ENCODE assay signal across 16 cellular contexts in genomic region chr2:45261746-45262145, GRCh38.
"Had no signal": no experiment of that assay in that cellular context is flagged by ENCODE, and none has a peak within 500 bp of the region (broad histone marks: within the 10 kb centered on the region; RNA-seq: fewer than 3 reads in every experiment).

No MANE protein-coding gene starts in this region.

- H3K4me1 ChIP-seq: adrenal gland, upper lobe of right lung had no signal

- DNase-seq: activated CD4-positive, alpha-beta memory T cell treated with anti-CD3 and anti-CD28 coated beads, Interleukin-2, amount 10 ng/mL, durations not matched to agents 7 days and 5 days; activated CD4-positive, alpha-beta T cell treated with anti-CD3 and anti-CD28 coated beads for 4 hours; activated T-cell treated with anti-CD3 and anti-CD28 coated beads, Interleukin-2, amount 50 U/mL, for 24 hours; adrenal gland; hippocampal formation; kidney; left ventricle myocardium superior; mesenchymal stem cell; small intestine; stimulated activated naive CD8-positive, alpha-beta T cell treated with anti-CD3 and anti-CD28 coated beads, Interleukin-15, amount 100 ng/mL, for 72 hours; upper lobe of right lung had no signal

- H3K27ac Mint-ChIP-seq: activated CD4-positive, alpha-beta memory T cell treated with anti-CD3 and anti-CD28 coated beads, Interleukin-2, amount 10 ng/mL, durations not matched to agents 7 days and 5 days; activated naive CD4-positive, alpha-beta T cell treated with anti-CD3 and anti-CD28 coated beads, Interleukin-2, amount 50 U/mL, for 24 hours; activated T-cell treated with anti-CD3 and anti-CD28 coated beads, Interleukin-2, amount 50 U/mL, for 24 hours; natural killer cell treated with Interleukin-12 subunit alpha and Interleukin-12 subunit beta and Interleukin-15 and Interleukin-18, amount 100 ng/mL, for 72 hours; WTC11 had no signal

- H3K4me3 Mint-ChIP-seq: activated CD4-positive, alpha-beta memory T cell treated with anti-CD3 and anti-CD28 coated beads, Interleukin-2, amount 10 ng/mL, durations not matched to agents 7 days and 5 days; activated naive CD4-positive, alpha-beta T cell treated with anti-CD3 and anti-CD28 coated beads, Interleukin-2, amount 50 U/mL, for 24 hours; activated T-cell treated with anti-CD3 and anti-CD28 coated beads, Interleukin-2, amount 50 U/mL, for 24 hours; natural killer cell treated with Interleukin-12 subunit alpha and Interleukin-12 subunit beta and Interleukin-15 and Interleukin-18, amount 100 ng/mL, for 72 hours; stimulated activated naive CD8-positive, alpha-beta T cell treated with anti-CD3 and anti-CD28 coated beads, Interleukin-15, amount 100 ng/mL, for 72 hours; WTC11 had no signal

- H3K36me3 Mint-ChIP-seq: activated naive CD4-positive, alpha-beta T cell treated with anti-CD3 and anti-CD28 coated beads, Interleukin-2, amount 50 U/mL, for 24 hours; natural killer cell treated with Interleukin-12 subunit alpha and Interleukin-12 subunit beta and Interleukin-15 and Interleukin-18, amount 100 ng/mL, for 72 hours had no signal

- H3K27ac ChIP-seq: adrenal gland, cardiac muscle cell, right atrium auricular region, upper lobe of right lung had no signal

- H3K9me3 ChIP-seq: adrenal gland, right atrium auricular region, upper lobe of right lung had no signal

- H3K27me3 ChIP-seq: adrenal gland, cardiac muscle cell, right atrium auricular region, upper lobe of right lung had no signal

- H3K4me1 Mint-ChIP-seq: activated CD4-positive, alpha-beta memory T cell treated with anti-CD3 and anti-CD28 coated beads, Interleukin-2, amount 10 ng/mL, durations not matched to agents 7 days and 5 days; activated naive CD4-positive, alpha-beta T cell treated with anti-CD3 and anti-CD28 coated beads, Interleukin-2, amount 50 U/mL, for 24 hours; stimulated activated naive CD8-positive, alpha-beta T cell treated with anti-CD3 and anti-CD28 coated beads, Interleukin-15, amount 100 ng/mL, for 72 hours had no signal

- H3K9me3 Mint-ChIP-seq: activated CD4-positive, alpha-beta memory T cell treated with anti-CD3 and anti-CD28 coated beads, Interleukin-2, amount 10 ng/mL, durations not matched to agents 7 days and 5 days; activated naive CD4-positive, alpha-beta T cell treated with anti-CD3 and anti-CD28 coated beads, Interleukin-2, amount 50 U/mL, for 24 hours; activated T-cell treated with anti-CD3 and anti-CD28 coated beads, Interleukin-2, amount 50 U/mL, for 24 hours; natural killer cell treated with Interleukin-12 subunit alpha and Interleukin-12 subunit beta and Interleukin-15 and Interleukin-18, amount 100 ng/mL, for 72 hours; stimulated activated naive CD8-positive, alpha-beta T cell treated with anti-CD3 and anti-CD28 coated beads, Interleukin-15, amount 100 ng/mL, for 72 hours had no signal
